In the genomic region with DNA sequence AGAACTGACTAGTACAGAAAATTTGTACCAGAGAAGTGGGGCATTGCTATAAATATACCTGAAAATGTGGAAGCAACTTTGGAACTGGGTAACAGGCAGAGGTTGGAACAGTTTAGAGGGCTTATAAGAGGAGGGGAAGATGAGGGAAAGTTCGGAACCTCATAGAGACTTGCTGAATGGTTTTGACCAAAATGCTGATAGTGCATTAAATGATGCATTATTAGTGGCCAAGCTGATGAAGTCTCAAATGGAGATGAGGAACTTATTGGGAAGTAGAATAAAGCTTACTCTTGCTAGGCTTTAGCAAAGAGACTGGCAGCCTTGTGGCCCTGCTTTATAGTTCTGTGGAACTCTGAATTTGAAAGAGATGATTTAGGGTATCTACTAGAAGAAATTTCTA, we compare ENCODE assay signal across 8 cellular contexts.
"Had no signal": no experiment of that assay in that cellular context is flagged by ENCODE, and none has a peak within 500 bp of the region (broad histone marks: within the 10 kb centered on the region; RNA-seq: fewer than 3 reads in every experiment).

No MANE protein-coding gene starts in this region.

- H3K27ac ChIP-seq: GM23248, HL-60 had no signal

- H3K36me3 ChIP-seq: HAP-1 had no signal

- H3K4me1 ChIP-seq: HAP-1 had no signal

- DNase-seq: GM23248, GOT3, H7, HFFc6, KG1 had no signal

- H2AFZ ChIP-seq: GM23248 had no signal

- ATAC-seq: HCT116 had no signal

- H3K9me3 ChIP-seq: HAP-1 had no signal

- H3K4me3 ChIP-seq: GM23248, HAP-1 had no signal

- H3K9ac ChIP-seq: GM23248 had no signal
